ENCODE assay signal across 3 cellular contexts in the genomic region with DNA sequence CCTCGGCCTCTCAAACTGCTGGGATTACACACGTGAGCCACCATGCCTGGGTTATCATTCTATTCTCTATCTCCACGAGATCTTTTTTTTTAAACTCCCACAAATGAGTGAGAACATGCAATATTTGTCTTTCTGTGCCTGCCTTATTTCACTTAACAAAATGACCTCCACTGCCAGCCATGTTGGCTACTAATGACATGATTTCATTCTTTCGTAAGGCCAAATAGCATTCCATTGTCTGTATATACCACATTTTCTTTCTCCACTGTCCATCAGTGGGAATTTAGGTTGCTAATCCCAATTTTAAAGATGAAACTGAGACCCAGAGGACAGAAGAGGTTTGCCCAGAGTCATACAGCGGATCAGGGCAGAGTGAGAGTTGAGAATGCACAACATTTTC.
TF ChIP-seq lines count a peak whose summit lies in the region.

No MANE protein-coding gene starts in this region.

TF ChIP-seq in SK-N-SH treated with all-trans-retinoic acid at 6 μM for 48 hours, 23 proteins besides CTCF, POLR2A, EP300 and RAD21:
- TF ChIP-seq ARNTL (CRISPR knock-in tag; IDR thresholded peaks at IDR 0.05; ENCODE audit: borderline replicate concordance, low read depth) (no peak), PPARA (CRISPR knock-in tag; IDR thresholded peaks at IDR 0.05; ENCODE audit: borderline replicate concordance) (no peak), ZNF70 (CRISPR knock-in tag; IDR thresholded peaks at IDR 0.05) (0 out of 2 replicates have a peak, but pooled peaks have one; percentile 15), SNAI2 (CRISPR knock-in tag; IDR thresholded peaks at IDR 0.05) (no peak), ZFP3 (CRISPR knock-in tag; IDR thresholded peaks at IDR 0.05) (no peak)
TF ChIP-seq in SK-N-SH treated with all-trans-retinoic acid at 6 μM for 48 hours: peak in this region for 1.

TF ChIP-seq in SK-N-SH, 30 proteins besides CTCF, POLR2A, EP300 and RAD21:
- no peak for TF ChIP-seq JUND (IDR thresholded peaks at IDR 0.05)
- no peak for TF ChIP-seq GABPA (IDR thresholded peaks at IDR 0.05; ENCODE audit: low read depth)
- TF ChIP-seq POLR2AphosphoS5 (IDR thresholded peaks at IDR 0.05; ENCODE audit: low read depth, low read length) = no peak
- no peak for TF ChIP-seq YY1 (IDR thresholded peaks at IDR 0.05; ENCODE audit: low read depth)
- TF ChIP-seq, protein P1, sequence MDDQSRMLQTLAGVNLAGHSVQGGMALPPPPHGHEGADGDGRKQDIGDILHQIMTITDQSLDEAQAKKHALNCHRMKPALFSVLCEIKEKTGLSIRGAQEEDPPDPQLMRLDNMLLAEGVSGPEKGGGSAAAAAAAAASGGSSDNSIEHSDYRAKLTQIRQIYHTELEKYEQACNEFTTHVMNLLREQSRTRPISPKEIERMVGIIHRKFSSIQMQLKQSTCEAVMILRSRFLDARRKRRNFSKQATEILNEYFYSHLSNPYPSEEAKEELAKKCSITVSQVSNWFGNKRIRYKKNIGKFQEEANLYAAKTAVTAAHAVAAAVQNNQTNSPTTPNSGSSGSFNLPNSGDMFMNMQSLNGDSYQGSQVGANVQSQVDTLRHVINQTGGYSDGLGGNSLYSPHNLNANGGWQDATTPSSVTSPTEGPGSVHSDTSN (IDR thresholded peaks at IDR 0.05) = no peak
- TF ChIP-seq, protein P2, sequence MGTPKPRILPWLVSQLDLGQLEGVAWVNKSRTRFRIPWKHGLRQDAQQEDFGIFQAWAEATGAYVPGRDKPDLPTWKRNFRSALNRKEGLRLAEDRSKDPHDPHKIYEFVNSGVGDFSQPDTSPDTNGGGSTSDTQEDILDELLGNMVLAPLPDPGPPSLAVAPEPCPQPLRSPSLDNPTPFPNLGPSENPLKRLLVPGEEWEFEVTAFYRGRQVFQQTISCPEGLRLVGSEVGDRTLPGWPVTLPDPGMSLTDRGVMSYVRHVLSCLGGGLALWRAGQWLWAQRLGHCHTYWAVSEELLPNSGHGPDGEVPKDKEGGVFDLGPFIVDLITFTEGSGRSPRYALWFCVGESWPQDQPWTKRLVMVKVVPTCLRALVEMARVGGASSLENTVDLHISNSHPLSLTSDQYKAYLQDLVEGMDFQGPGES (IDR thresholded peaks at IDR 0.05; ENCODE audit: low read depth, low read length) = no peak

TF ChIP-seq in WTC11, 78 proteins besides CTCF, POLR2A, EP300 and RAD21:
- TF ChIP-seq NR3C1 (CRISPR knock-in tag; conservative IDR thresholded peaks at IDR 0.05; ENCODE audit: low read depth) (no peak), OVOL2 (CRISPR knock-in tag; IDR thresholded peaks at IDR 0.05; ENCODE audit: borderline replicate concordance) (no peak), CBFB (CRISPR knock-in tag; IDR thresholded peaks at IDR 0.05; ENCODE audit: low read depth) (no peak), FOXJ3 (CRISPR knock-in tag; IDR thresholded peaks at IDR 0.05; ENCODE audit: borderline replicate concordance) (no peak), GABPB1 (CRISPR knock-in tag; IDR thresholded peaks at IDR 0.05) (no peak), ZNF396 (CRISPR knock-in tag; IDR thresholded peaks at IDR 0.05; ENCODE audit: borderline replicate concordance) (no peak)
- TF ChIP-seq, protein P3, sequence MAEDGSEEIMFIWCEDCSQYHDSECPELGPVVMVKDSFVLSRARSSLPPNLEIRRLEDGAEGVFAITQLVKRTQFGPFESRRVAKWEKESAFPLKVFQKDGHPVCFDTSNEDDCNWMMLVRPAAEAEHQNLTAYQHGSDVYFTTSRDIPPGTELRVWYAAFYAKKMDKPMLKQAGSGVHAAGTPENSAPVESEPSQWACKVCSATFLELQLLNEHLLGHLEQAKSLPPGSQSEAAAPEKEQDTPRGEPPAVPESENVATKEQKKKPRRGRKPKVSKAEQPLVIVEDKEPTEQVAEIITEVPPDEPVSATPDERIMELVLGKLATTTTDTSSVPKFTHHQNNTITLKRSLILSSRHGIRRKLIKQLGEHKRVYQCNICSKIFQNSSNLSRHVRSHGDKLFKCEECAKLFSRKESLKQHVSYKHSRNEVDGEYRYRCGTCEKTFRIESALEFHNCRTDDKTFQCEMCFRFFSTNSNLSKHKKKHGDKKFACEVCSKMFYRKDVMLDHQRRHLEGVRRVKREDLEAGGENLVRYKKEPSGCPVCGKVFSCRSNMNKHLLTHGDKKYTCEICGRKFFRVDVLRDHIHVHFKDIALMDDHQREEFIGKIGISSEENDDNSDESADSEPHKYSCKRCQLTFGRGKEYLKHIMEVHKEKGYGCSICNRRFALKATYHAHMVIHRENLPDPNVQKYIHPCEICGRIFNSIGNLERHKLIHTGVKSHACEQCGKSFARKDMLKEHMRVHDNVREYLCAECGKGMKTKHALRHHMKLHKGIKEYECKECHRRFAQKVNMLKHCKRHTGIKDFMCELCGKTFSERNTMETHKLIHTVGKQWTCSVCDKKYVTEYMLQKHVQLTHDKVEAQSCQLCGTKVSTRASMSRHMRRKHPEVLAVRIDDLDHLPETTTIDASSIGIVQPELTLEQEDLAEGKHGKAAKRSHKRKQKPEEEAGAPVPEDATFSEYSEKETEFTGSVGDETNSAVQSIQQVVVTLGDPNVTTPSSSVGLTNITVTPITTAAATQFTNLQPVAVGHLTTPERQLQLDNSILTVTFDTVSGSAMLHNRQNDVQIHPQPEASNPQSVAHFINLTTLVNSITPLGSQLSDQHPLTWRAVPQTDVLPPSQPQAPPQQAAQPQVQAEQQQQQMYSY (CRISPR knock-in tag; IDR thresholded peaks at IDR 0.05) = no peak
- TF ChIP-seq, protein P4, sequence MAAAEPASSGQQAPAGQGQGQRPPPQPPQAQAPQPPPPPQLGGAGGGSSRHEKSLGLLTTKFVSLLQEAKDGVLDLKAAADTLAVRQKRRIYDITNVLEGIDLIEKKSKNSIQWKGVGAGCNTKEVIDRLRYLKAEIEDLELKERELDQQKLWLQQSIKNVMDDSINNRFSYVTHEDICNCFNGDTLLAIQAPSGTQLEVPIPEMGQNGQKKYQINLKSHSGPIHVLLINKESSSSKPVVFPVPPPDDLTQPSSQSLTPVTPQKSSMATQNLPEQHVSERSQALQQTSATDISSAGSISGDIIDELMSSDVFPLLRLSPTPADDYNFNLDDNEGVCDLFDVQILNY (CRISPR knock-in tag; IDR thresholded peaks at IDR 0.05) = no peak
